In the genomic region with DNA sequence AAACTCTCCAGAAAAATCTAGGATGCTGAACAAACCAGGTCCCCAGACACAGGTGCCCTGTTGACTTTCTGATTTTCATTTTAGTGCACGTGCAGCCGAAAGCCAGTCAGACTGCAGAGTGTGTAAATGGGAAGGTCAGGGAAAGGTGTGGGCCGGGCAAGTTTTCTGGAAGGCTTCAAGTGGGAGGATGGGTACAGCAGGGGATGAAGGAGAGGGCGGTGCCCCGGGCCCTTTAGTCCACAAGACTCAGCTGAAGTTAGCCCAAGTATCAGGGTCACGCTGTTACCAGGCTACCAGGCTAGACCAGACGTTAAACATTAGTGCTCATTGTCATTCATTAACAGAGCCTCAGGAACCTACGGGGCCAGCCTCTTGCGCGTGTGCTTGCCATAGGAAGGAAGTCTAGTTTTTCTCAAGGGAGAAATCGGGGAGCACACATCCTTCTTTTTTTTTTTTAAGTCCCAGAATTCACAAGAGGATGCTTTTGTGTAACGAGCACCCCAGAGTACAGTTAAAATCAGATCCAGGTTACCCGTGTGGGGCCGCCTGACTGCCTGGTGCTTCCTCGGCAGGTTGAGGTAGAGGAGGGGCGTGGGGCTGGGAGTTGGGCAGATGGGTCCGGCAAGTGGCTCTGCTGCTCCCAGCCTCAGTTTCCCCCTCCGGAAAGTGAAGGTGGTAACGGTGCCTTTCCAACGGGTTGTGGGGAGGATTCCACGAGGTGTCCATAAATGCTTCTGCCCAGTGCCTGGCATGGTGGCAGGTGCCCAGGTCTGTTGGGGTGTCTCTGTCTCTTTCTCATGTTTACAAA, we compare ENCODE assay signal across 18 cellular contexts. TPM values are rescaled to one million over a fixed set of nuclear protein-coding genes. Genes with fewer than 3 reads are reported as not detected.
DNase-seq lines count a peak whose midpoint lies in the region; ATAC-seq, FAIRE-seq and TF ChIP-seq lines count a peak whose summit lies in the region.
"Had no signal": no experiment of that assay in that cellular context is flagged by ENCODE, and none has a peak within 500 bp of the region (broad histone marks: within the 10 kb centered on the region; RNA-seq: fewer than 3 reads in every experiment).

No MANE protein-coding gene starts in this region.

- H2BK12ac ChIP-seq in H1 (ENCODE audit: low read depth, low read length), result no peak overlapping the region

- no peak for TF ChIP-seq CTCF in A549 (IDR thresholded peaks at IDR 0.05)
- no peak for TF ChIP-seq CTCF in H1 (IDR thresholded peaks at IDR 0.05; ENCODE audit: control extremely low read depth in 1 of 3, insufficient read depth in 1 of 3, low read depth in 1 of 3, low read length in 3 of 3)

- POLR2A ChIA-PET in A549 (lab: Yijun Ruan, JAX) (no interaction called here), H1 (lab: Charles Lee; ENCODE audit: partially characterized antibody) (interaction anchor here (0.8 kb wide), 1 partner anchor 17 kb away, joined by 3 read pairs; no protein-coding TSS in a partner anchor)

- no peak overlapping the region for H3K23ac ChIP-seq in H1 (ENCODE audit: insufficient read length)

- no peaks in the 10 kb centered on the region; the same call in 1 of the 2 replicates for H3K79me1 ChIP-seq in H1 (ENCODE audit: low read depth, low read length)

- H3K9ac ChIP-seq in H1 (replicated peaks in 1 of 4; ENCODE audit: extremely low read depth in 1 of 4, low read depth in 3 of 4, low read length in 3 of 4), result no peak overlapping the region

- H3K36me3 ChIP-seq in H1 (ENCODE audit: control insufficient read depth in 2 of 4, insufficient read depth in 4 of 4, low read length in 3 of 4), result peaks cover 6 to 33% (median 19%) of the 10 kb centered on the region in 4 experiments; a peak in 7 of 8 replicates
- H3K36me3 ChIP-seq: ovary had no signal

- no peaks in the 10 kb centered on the region for H3K9me3 ChIP-seq in A549
- peaks cover 8 to 16% of the 10 kb centered on the region in 2 experiments; a peak in 3 of 4 replicates for H3K9me3 ChIP-seq in H1 (ENCODE audit: insufficient read depth in 2 of 2, low read depth in 1 of 2, low read length in 1 of 2)
- H3K9me3 ChIP-seq: ovary had no signal

- H3K79me2 ChIP-seq in H1 (ENCODE audit: control insufficient read depth in 1 of 2, insufficient read depth in 2 of 2, low read length in 2 of 2), result no peaks in the 10 kb centered on the region

- H3K4me1 ChIP-seq in A549 (peaks cover 27% of the 10 kb centered on the region), H1 (replicated peaks in 1 of 4; ENCODE audit: control insufficient read depth in 3 of 4, insufficient read depth in 4 of 4, low read length in 3 of 4) (no peaks in the 10 kb centered on the region)

- H2AK5ac ChIP-seq in H1 (ENCODE audit: low read depth, low read length), result no peak overlapping the region

- DNase-seq in A549 (ENCODE audit: low read depth in 1 of 2, low spot score in 1 of 2) (peak; percentile 95 to 98), H1 (ENCODE audit: low read depth in 1 of 2, low spot score in 2 of 2) (no peak), mucosa of gallbladder (ENCODE audit: low spot score) (peak; percentile 90), NCI-H146 treated with DMSO at 0.1 percent for 48 hours (lab: John Stamatoyannopoulos, UW; ENCODE audit: unreplicated experiment) (no peak), anterior cingulate cortex (lab: John Stamatoyannopoulos, UW) (no peak), NCI-H1436 (lab: John Stamatoyannopoulos, UW) (no peak)
- DNase-seq: activated B cell treated with CpG ODN at 0.5 μM for 24 hours; activated naive CD4-positive, alpha-beta T cell treated with anti-CD3 and anti-CD28 coated beads, Interleukin-2, amount 10 ng/mL, durations not matched to agents 7 days and 5 days; CD8-positive, alpha-beta T cell; EL; NCI-H2029 treated with DMSO at 0.1 percent for 48 hours; ovary; T-cell had no signal

- no peak overlapping the region for H2AFZ ChIP-seq in H1 (ENCODE audit: low read length)

- H2BK15ac ChIP-seq in H1 (ENCODE audit: low read length), result no peak overlapping the region

- no peak overlapping the region for H4K5ac ChIP-seq in H1 (ENCODE audit: insufficient read length, low read depth, low read length)

- ATAC-seq in A549, result peak; percentile 98 to 99
- ATAC-seq in HG03108 (IDR thresholded peaks at IDR 0.05; ENCODE audit: unreplicated experiment), result peak; percentile 70
- no peak for ATAC-seq in HG02678 (IDR thresholded peaks at IDR 0.05; ENCODE audit: unreplicated experiment)
- ATAC-seq: CD8-positive, alpha-beta T cell; Panc1; T-cell had no signal

- H4K8ac ChIP-seq in H1 (ENCODE audit: extremely low read depth, insufficient read depth, low read length), result no peak overlapping the region; the same call in 1 of the 2 replicates

- no peak overlapping the region for H3K4ac ChIP-seq in H1 (replicated peaks; ENCODE audit: insufficient read length, low read depth, low read length)

- H3K14ac ChIP-seq in H1 (ENCODE audit: insufficient read length), result no peak overlapping the region

- no peak overlapping the region for H4K91ac ChIP-seq in H1 (replicated peaks; ENCODE audit: insufficient read length, low read length)

- no peaks in the 10 kb centered on the region for H4K20me1 ChIP-seq in H1 (replicated peaks in 1 of 2; ENCODE audit: control insufficient read depth in 1 of 2, insufficient read depth in 2 of 2, low read length in 2 of 2)

- H3K23me2 ChIP-seq in H1 (ENCODE audit: low read depth, low read length), result no peaks in the 10 kb centered on the region

- TF ChIP-seq EP300 in A549 (IDR thresholded peaks at IDR 0.05) (no peak), H1 (IDR thresholded peaks at IDR 0.05; ENCODE audit: borderline replicate concordance in 1 of 2, low read depth in 2 of 2, low read length in 2 of 2) (no peak)

- H3K18ac ChIP-seq in H1 (ENCODE audit: extremely low read depth, low read length), result no peak overlapping the region

- H3K56ac ChIP-seq in H1 (replicated peaks; ENCODE audit: insufficient read length, low read depth, low read length), result no peak overlapping the region

- H3K4me3 ChIP-seq in A549 (no peak overlapping the region), H1 (ENCODE audit: extremely low read depth in 1 of 4, insufficient read depth in 2 of 4, low read depth in 3 of 4, low read length in 4 of 4) (no peak overlapping the region)
- H3K4me3 ChIP-seq: ovary had no signal

- FAIRE-seq in A549 (lab: Jason Lieb, UNC), result peak; percentile 92
- no peak for FAIRE-seq in H1 (lab: Jason Lieb, UNC)
- FAIRE-seq: A204.1, GM12891 had no signal

- H3K4me2 ChIP-seq in A549 (peak overlapping the region; percentile 76), H1 (ENCODE audit: insufficient read depth in 1 of 2, low read depth in 2 of 2, low read length in 2 of 2) (no peak overlapping the region)

- H3K27me3 ChIP-seq in H1 (replicated peaks in 1 of 4; ENCODE audit: control insufficient read depth in 3 of 4, extremely low read depth in 1 of 4, insufficient read depth in 3 of 4, low read length in 3 of 4), result no peaks in the 10 kb centered on the region
- H3K27me3 ChIP-seq: ovary had no signal

- TF ChIP-seq POLR2A in A549 (IDR thresholded peaks at IDR 0.05; ENCODE audit: low read length) (no peak), H1 (IDR thresholded peaks at IDR 0.05; ENCODE audit: control extremely low read depth in 1 of 2, low read depth in 2 of 2, low read length in 2 of 2) (no peak)

- CTCF ChIA-PET in A549 (lab: Yijun Ruan, JAX) (interaction anchor here (0.6 to 4.5 kb wide), 3 partner anchors 9 to 151 kb away, joined by 3 to 22 read pairs (median 3); no protein-coding TSS in a partner anchor), H1 (lab: Charles Lee; ENCODE audit: partially characterized antibody) (interaction anchor here (0.7 to 3.3 kb wide), 3 partner anchors 9 to 838 kb away, joined by 3 to 18 read pairs (median 3); no protein-coding TSS in a partner anchor)

- H3K27ac ChIP-seq in A549 (peak overlapping the region; percentile 84 to 96), H1 (ENCODE audit: low read depth, low read length) (0 out of 2 replicates have a peak overlapping the region, but pooled peaks have one; percentile 22)
- H3K27ac ChIP-seq: ovary had no signal

- no peak overlapping the region for H2BK5ac ChIP-seq in H1 (ENCODE audit: low read depth, low read length)

- TF ChIP-seq RAD21 in A549 (conservative IDR thresholded peaks at IDR 0.05 in 1 of 2, IDR thresholded peaks at IDR 0.05 in 1 of 2) (no peak), H1 (IDR thresholded peaks at IDR 0.05 in 1 of 2, conservative IDR thresholded peaks at IDR 0.05 in 1 of 2; ENCODE audit: low read depth in 2 of 2, low read length in 2 of 2) (no peak)

- H2BK20ac ChIP-seq in H1 (ENCODE audit: low read length), result no peak overlapping the region

- WGBS in A549 (ENCODE audit: missing lambda C conversion rate), result 19% methylated on average over 20 of the region's 21 CpGs
- 88% methylated on average over 19 of the region's 21 CpGs; no CpG with 5 or more reads in 1 of the 2 experiments for WGBS in H1 (ENCODE audit: extremely low coverage in 1 of 2, insufficient coverage in 1 of 2, insufficient read length in 1 of 2, insufficient replicate concordance in 2 of 2, low coverage in 1 of 2, low lambda C conversion rate in 2 of 2, missing lambda C conversion rate in 1 of 2), 2 experiments

- no peak overlapping the region for H2BK120ac ChIP-seq in H1 (replicated peaks; ENCODE audit: low read depth, low read length)

RNA-seq across cellular contexts. Expression of a gene that starts 19.1 kb away (rescaled TPM):
- polyA plus RNA-seq in A549 (2011; rRNA removed), result 9.4 and 9.8 TPM in 2 replicates
- 11.1 and 13.2 TPM in 2 replicates for polyA plus RNA-seq in A549 (2012; cell fraction: cytosol; rRNA removed)
- 13.0 and 15.7 TPM in 2 replicates for polyA plus RNA-seq in A549 (2012; cell fraction: nucleus; rRNA removed)
- 6.7 to 9.2 TPM (median 6.8 TPM) in 3 replicates for polyA plus RNA-seq in A549 (2017; fragmentation: RNase III; extraction: RNeasy Plus Mini Kit Qiagen cat#74134 plus additional on column Dnase treatment)
- 9.3 and 10.6 TPM in 2 replicates for polyA minus RNA-seq in A549 (2011; rRNA and poly(A)+ RNA removed)
- total RNA-seq in H1 (2021; fragmentation: NEBNext Ultra II Directional; extraction: Animal tissue kit (Norgen Biotek cat#: 25700)), result 12.7 and 13.6 TPM in 2 replicates
- polyA plus RNA-seq in H1 (2011; rRNA removed), result 11.9 and 13.9 TPM in 2 replicates
- 10.4 TPM for polyA plus RNA-seq in H1 (2011; cell fraction: cytosol; rRNA removed)
- polyA plus RNA-seq in H1 (2011; cell fraction: nucleus; rRNA removed), result 12.9 TPM
- 10.9 to 13.5 TPM (median 11.5 TPM) in 4 replicates for polyA plus RNA-seq in H1 (2012, experiment 1 of 2)
- polyA plus RNA-seq in H1 (2012, experiment 2 of 2), result 7.6 TPM
- polyA plus RNA-seq in H1 (2013, experiment 1 of 2), result 6.2 TPM
- 6.1 TPM for polyA plus RNA-seq in H1 (2013, experiment 2 of 2)
- polyA minus RNA-seq in H1 (2011; rRNA and poly(A)+ RNA removed), result 11.8 and 13.5 TPM in 2 replicates
- polyA minus RNA-seq in H1 (2011; cell fraction: cytosol; rRNA and poly(A)+ RNA removed), result 10.1 TPM
- polyA minus RNA-seq in H1 (2011; cell fraction: nucleus; rRNA and poly(A)+ RNA removed), result 11.5 TPM
- total RNA-seq in mucosa of gallbladder, result 17.7 TPM

RNA-seq across cellular contexts. Expression of a gene that starts 37.8 kb away (rescaled TPM):
- polyA plus RNA-seq in A549 (2011; rRNA removed), result 7.0 and 11.6 TPM in 2 replicates
- 11.5 and 15.8 TPM in 2 replicates for polyA plus RNA-seq in A549 (2012; cell fraction: cytosol; rRNA removed)
- 36.8 and 38.6 TPM in 2 replicates for polyA plus RNA-seq in A549 (2012; cell fraction: nucleus; rRNA removed)
- polyA plus RNA-seq in A549 (2017; fragmentation: RNase III; extraction: RNeasy Plus Mini Kit Qiagen cat#74134 plus additional on column Dnase treatment), result 18.1 to 21.4 TPM (median 21.2 TPM) in 3 replicates
- 19.7 and 23.3 TPM in 2 replicates for polyA minus RNA-seq in A549 (2011; rRNA and poly(A)+ RNA removed)
- 40.4 and 40.5 TPM in 2 replicates for total RNA-seq in H1 (2021; fragmentation: NEBNext Ultra II Directional; extraction: Animal tissue kit (Norgen Biotek cat#: 25700))
- polyA plus RNA-seq in H1 (2011; rRNA removed), result 5.5 and 13.2 TPM in 2 replicates
- 4.1 TPM for polyA plus RNA-seq in H1 (2011; cell fraction: cytosol; rRNA removed)
- polyA plus RNA-seq in H1 (2011; cell fraction: nucleus; rRNA removed), result 18.6 TPM
- 15.2 to 19.4 TPM (median 18.9 TPM) in 4 replicates for polyA plus RNA-seq in H1 (2012, experiment 1 of 2)
- 13.9 TPM for polyA plus RNA-seq in H1 (2012, experiment 2 of 2)
- polyA plus RNA-seq in H1 (2013, experiment 1 of 2), result 33.1 TPM
- 33.0 TPM for polyA plus RNA-seq in H1 (2013, experiment 2 of 2)
- 10.0 and 15.5 TPM in 2 replicates for polyA minus RNA-seq in H1 (2011; rRNA and poly(A)+ RNA removed)
- polyA minus RNA-seq in H1 (2011; cell fraction: cytosol; rRNA and poly(A)+ RNA removed), result 23.0 TPM
- 35.1 TPM for polyA minus RNA-seq in H1 (2011; cell fraction: nucleus; rRNA and poly(A)+ RNA removed)
- 89.7 TPM for total RNA-seq in mucosa of gallbladder

Comparison
In these comparisons a context has a peak if more than half of its experiments do, and no peak if none do; other contexts are left out.
1. DNase-seq: peak in A549 (2 of 2) and mucosa of gallbladder (single experiment); none in H1 (0 of 2), NCI-H146 treated with DMSO at 0.1 percent for 48 hours (single experiment), anterior cingulate cortex (0 of 58) and NCI-H1436 (single experiment).